1 cellular context compared by ENCODE assay signal in genomic region chr5:125046838-125047237, GRCh38.
TF ChIP-seq lines count a peak whose summit lies in the region.

No MANE protein-coding gene starts in this region.

TF ChIP-seq in H1, 55 proteins besides CTCF, POLR2A, EP300 and RAD21:
- TF ChIP-seq SRF (IDR thresholded peaks at IDR 0.05; ENCODE audit: low read depth, low read length): no peak
- no peak for TF ChIP-seq ZNF274 (IDR thresholded peaks at IDR 0.05; ENCODE audit: borderline replicate concordance, extremely low read depth, low read length)
- TF ChIP-seq MAX (IDR thresholded peaks at IDR 0.05): no peak
- TF ChIP-seq, protein P1, sequence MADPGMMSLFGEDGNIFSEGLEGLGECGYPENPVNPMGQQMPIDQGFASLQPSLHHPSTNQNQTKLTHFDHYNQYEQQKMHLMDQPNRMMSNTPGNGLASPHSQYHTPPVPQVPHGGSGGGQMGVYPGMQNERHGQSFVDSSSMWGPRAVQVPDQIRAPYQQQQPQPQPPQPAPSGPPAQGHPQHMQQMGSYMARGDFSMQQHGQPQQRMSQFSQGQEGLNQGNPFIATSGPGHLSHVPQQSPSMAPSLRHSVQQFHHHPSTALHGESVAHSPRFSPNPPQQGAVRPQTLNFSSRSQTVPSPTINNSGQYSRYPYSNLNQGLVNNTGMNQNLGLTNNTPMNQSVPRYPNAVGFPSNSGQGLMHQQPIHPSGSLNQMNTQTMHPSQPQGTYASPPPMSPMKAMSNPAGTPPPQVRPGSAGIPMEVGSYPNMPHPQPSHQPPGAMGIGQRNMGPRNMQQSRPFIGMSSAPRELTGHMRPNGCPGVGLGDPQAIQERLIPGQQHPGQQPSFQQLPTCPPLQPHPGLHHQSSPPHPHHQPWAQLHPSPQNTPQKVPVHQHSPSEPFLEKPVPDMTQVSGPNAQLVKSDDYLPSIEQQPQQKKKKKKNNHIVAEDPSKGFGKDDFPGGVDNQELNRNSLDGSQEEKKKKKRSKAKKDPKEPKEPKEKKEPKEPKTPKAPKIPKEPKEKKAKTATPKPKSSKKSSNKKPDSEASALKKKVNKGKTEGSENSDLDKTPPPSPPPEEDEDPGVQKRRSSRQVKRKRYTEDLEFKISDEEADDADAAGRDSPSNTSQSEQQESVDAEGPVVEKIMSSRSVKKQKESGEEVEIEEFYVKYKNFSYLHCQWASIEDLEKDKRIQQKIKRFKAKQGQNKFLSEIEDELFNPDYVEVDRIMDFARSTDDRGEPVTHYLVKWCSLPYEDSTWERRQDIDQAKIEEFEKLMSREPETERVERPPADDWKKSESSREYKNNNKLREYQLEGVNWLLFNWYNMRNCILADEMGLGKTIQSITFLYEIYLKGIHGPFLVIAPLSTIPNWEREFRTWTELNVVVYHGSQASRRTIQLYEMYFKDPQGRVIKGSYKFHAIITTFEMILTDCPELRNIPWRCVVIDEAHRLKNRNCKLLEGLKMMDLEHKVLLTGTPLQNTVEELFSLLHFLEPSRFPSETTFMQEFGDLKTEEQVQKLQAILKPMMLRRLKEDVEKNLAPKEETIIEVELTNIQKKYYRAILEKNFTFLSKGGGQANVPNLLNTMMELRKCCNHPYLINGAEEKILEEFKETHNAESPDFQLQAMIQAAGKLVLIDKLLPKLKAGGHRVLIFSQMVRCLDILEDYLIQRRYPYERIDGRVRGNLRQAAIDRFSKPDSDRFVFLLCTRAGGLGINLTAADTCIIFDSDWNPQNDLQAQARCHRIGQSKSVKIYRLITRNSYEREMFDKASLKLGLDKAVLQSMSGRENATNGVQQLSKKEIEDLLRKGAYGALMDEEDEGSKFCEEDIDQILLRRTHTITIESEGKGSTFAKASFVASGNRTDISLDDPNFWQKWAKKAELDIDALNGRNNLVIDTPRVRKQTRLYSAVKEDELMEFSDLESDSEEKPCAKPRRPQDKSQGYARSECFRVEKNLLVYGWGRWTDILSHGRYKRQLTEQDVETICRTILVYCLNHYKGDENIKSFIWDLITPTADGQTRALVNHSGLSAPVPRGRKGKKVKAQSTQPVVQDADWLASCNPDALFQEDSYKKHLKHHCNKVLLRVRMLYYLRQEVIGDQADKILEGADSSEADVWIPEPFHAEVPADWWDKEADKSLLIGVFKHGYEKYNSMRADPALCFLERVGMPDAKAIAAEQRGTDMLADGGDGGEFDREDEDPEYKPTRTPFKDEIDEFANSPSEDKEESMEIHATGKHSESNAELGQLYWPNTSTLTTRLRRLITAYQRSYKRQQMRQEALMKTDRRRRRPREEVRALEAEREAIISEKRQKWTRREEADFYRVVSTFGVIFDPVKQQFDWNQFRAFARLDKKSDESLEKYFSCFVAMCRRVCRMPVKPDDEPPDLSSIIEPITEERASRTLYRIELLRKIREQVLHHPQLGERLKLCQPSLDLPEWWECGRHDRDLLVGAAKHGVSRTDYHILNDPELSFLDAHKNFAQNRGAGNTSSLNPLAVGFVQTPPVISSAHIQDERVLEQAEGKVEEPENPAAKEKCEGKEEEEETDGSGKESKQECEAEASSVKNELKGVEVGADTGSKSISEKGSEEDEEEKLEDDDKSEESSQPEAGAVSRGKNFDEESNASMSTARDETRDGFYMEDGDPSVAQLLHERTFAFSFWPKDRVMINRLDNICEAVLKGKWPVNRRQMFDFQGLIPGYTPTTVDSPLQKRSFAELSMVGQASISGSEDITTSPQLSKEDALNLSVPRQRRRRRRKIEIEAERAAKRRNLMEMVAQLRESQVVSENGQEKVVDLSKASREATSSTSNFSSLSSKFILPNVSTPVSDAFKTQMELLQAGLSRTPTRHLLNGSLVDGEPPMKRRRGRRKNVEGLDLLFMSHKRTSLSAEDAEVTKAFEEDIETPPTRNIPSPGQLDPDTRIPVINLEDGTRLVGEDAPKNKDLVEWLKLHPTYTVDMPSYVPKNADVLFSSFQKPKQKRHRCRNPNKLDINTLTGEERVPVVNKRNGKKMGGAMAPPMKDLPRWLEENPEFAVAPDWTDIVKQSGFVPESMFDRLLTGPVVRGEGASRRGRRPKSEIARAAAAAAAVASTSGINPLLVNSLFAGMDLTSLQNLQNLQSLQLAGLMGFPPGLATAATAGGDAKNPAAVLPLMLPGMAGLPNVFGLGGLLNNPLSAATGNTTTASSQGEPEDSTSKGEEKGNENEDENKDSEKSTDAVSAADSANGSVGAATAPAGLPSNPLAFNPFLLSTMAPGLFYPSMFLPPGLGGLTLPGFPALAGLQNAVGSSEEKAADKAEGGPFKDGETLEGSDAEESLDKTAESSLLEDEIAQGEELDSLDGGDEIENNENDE (IDR thresholded peaks at IDR 0.05; ENCODE audit: insufficient replicate concordance, low read length): no peak
- TF ChIP-seq RNF2 (IDR thresholded peaks at IDR 0.05; ENCODE audit: borderline replicate concordance, low read depth, low read length, missing control alignments, poor library complexity, severe bottlenecking): no peak
- no peak for TF ChIP-seq SAP30 (IDR thresholded peaks at IDR 0.05; ENCODE audit: insufficient read depth, insufficient replicate concordance, low read length)
- TF ChIP-seq BCL11A (IDR thresholded peaks at IDR 0.05; ENCODE audit: low read depth in 2 of 2, low read length in 2 of 2): no peak
- no peak for TF ChIP-seq POU5F1 (IDR thresholded peaks at IDR 0.05; ENCODE audit: low read depth, low read length)
- no peak for TF ChIP-seq HDAC6 (IDR thresholded peaks at IDR 0.05; ENCODE audit: low read depth, low read length)
- TF ChIP-seq CHD2 (IDR thresholded peaks at IDR 0.05; ENCODE audit: low read length): no peak
- no peak for TF ChIP-seq NANOG (IDR thresholded peaks at IDR 0.05; ENCODE audit: insufficient read depth, low read depth, low read length, poor library complexity, severe bottlenecking)
- TF ChIP-seq E2F6 (IDR thresholded peaks at IDR 0.05): no peak
- TF ChIP-seq KDM4A (IDR thresholded peaks at IDR 0.05; ENCODE audit: low read depth, low read length, severe bottlenecking): no peak
- no peak for TF ChIP-seq TCF12 (IDR thresholded peaks at IDR 0.05; ENCODE audit: low read depth, low read length)
